ENCODE assay signal across 15 cellular contexts in the genomic region with DNA sequence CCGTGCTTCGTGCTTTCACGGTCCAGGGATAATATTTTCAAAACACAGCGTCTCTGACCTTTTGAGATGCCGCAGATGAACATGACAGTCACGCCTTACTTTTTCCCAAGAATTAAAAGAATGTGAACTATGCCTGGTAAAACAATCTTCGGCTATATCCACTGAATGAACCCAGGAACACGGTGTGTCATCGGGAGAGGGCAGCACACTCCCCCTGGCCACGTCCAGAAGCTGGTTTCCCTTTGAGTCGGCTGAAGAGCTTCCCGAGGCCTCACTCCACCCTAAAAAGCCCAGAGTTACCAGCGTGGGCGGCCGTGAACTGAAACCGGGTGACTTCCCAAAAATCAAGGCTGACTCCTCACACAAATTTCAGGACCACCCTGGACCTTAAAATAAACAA. TPM values are rescaled to one million over a fixed set of nuclear protein-coding genes. Genes with fewer than 3 reads are reported as not detected.
A peak's percentile ranks its signal among the peaks of the same experiment; 100 is the strongest.
DNase-seq lines count a peak whose midpoint lies in the region; ATAC-seq, FAIRE-seq and TF ChIP-seq lines count a peak whose summit lies in the region.
"Had no signal": no experiment of that assay in that cellular context is flagged by ENCODE, and none has a peak within 500 bp of the region (broad histone marks: within the 10 kb centered on the region; RNA-seq: fewer than 3 reads in every experiment).

No MANE protein-coding gene starts in this region.

- H3K9me3 Mint-ChIP-seq in type B pancreatic cell: no peaks in the 10 kb centered on the region
- H3K9me3 Mint-ChIP-seq: activated naive CD4-positive, alpha-beta T cell treated with anti-CD3 and anti-CD28 coated beads, Interleukin-2, amount 50 U/mL, for 72 hours had no signal

- H3K36me3 ChIP-seq in brain microvascular endothelial cell (replicated peaks) (no peaks in the 10 kb centered on the region), lower lobe of right lung (no peaks in the 10 kb centered on the region), tibial artery (no peaks in the 10 kb centered on the region)
- H3K36me3 ChIP-seq: BLaER1 treated with 17β-estradiol and CSF1 and Interleukin-3, amounts not matched to agents 10 nM and 100 nM; transverse colon had no signal

- H3K27ac Mint-ChIP-seq in type B pancreatic cell: no peak overlapping the region
- H3K27ac Mint-ChIP-seq: activated naive CD4-positive, alpha-beta T cell treated with anti-CD3 and anti-CD28 coated beads, Interleukin-2, amount 50 U/mL, for 72 hours had no signal

- H3K4me1 ChIP-seq in lower lobe of right lung (no peaks in the 10 kb centered on the region), tibial artery (no peaks in the 10 kb centered on the region)
- H3K4me1 ChIP-seq: transverse colon had no signal

- H3K27ac ChIP-seq in brain microvascular endothelial cell: no peak overlapping the region
- no peak overlapping the region for H3K27ac ChIP-seq in lower lobe of right lung
- no peak overlapping the region for H3K27ac ChIP-seq in tibial artery
- H3K27ac ChIP-seq: BLaER1 treated with 17β-estradiol and CSF1 and Interleukin-3, amounts not matched to agents 10 nM and 100 nM; skin epidermis; transverse colon had no signal

- intact Hi-C loops in lower lobe of right lung (cut with DNase I): no loop called here
- intact Hi-C loops in tibial artery (cut with DNase I; ENCODE audit: low total_unique reads): no loop called here

- DNase-seq in ACHN (peak; percentile 89), HTR-8/SVneo (ENCODE audit: insufficient read length, low spot score) (peak; percentile 19), brain microvascular endothelial cell (peak; percentile 51), lower lobe of right lung (no peak), tibial artery (no peak), NCI-H69 (lab: John Stamatoyannopoulos, UW) (no peak), type B pancreatic cell (ENCODE audit: extremely low spot score, unreplicated experiment) (no peak), NCI-H446 treated with DMSO at 0.1 percent for 48 hours (lab: John Stamatoyannopoulos, UW) (no peak)
- DNase-seq: effector memory CD4-positive, alpha-beta T cell; NCI-H1930; T-helper 9 cell; transverse colon had no signal

- H3K9me3 ChIP-seq in lower lobe of right lung (no peaks in the 10 kb centered on the region), tibial artery (no peaks in the 10 kb centered on the region)
- H3K9me3 ChIP-seq: BLaER1 treated with 17β-estradiol and CSF1 and Interleukin-3, amounts not matched to agents 10 nM and 100 nM; transverse colon had no signal

- H3K27me3 ChIP-seq in brain microvascular endothelial cell (replicated peaks) (no peaks in the 10 kb centered on the region), lower lobe of right lung (ENCODE audit: low read depth) (no peaks in the 10 kb centered on the region), tibial artery (peaks cover 0 to 8% of the 10 kb centered on the region in 2 donors)

- FAIRE-seq in HTR-8/SVneo (lab: Jason Lieb, UNC): peak; percentile 71

- no peaks in the 10 kb centered on the region for H3K36me3 Mint-ChIP-seq in type B pancreatic cell
- H3K36me3 Mint-ChIP-seq: activated naive CD4-positive, alpha-beta T cell treated with anti-CD3 and anti-CD28 coated beads, Interleukin-2, amount 50 U/mL, for 72 hours had no signal

- peaks cover 11% of the 10 kb centered on the region for H3K27me3 Mint-ChIP-seq in type B pancreatic cell

- H3K4me1 Mint-ChIP-seq in type B pancreatic cell (ENCODE audit: unreplicated experiment): peaks cover 9% of the 10 kb centered on the region

- no peak overlapping the region for H3K4me3 Mint-ChIP-seq in type B pancreatic cell

- peak; percentile 36 to 39 for ATAC-seq in lower lobe of right lung
- ATAC-seq: activated naive CD4-positive, alpha-beta T cell treated with anti-CD3 and anti-CD28 coated beads, Interleukin-2, amount 50 U/mL, for 72 hours had no signal

- H3K4me3 ChIP-seq in brain microvascular endothelial cell (ENCODE audit: low read depth, low read length): peak overlapping the region; percentile 5
- no peak overlapping the region for H3K4me3 ChIP-seq in lower lobe of right lung
- H3K4me3 ChIP-seq in tibial artery: no peak overlapping the region
- H3K4me3 ChIP-seq: BLaER1 treated with 17β-estradiol and CSF1 and Interleukin-3, amounts not matched to agents 10 nM and 100 nM; skin epidermis; transverse colon had no signal

- in situ Hi-C loops in ACHN (cut with HindIII; ENCODE audit: low pct_ligation_motif_present, low pct_unique_long_range_greater_than_20kb, low sequenced_read_pairs) (no loop called here), brain microvascular endothelial cell (cut with HindIII; ENCODE audit: low pct_ligation_motif_present, low sequenced_read_pairs) (loop anchor here (25.0 kb wide), 1 partner anchor 512 kb away; no protein-coding TSS in a partner anchor)

- peak; percentile 41 for TF ChIP-seq CTCF in brain microvascular endothelial cell (IDR thresholded peaks at IDR 0.05; ENCODE audit: low read depth, low read length, missing control alignments)
- TF ChIP-seq CTCF in lower lobe of right lung (IDR thresholded peaks at IDR 0.05): no peak
- no peak for TF ChIP-seq CTCF in tibial artery (IDR thresholded peaks at IDR 0.05)
- no peak for TF ChIP-seq CTCF in type B pancreatic cell (conservative IDR thresholded peaks at IDR 0.05)

RNA-seq across cellular contexts. Expression of a gene that starts 22.9 kb away (rescaled TPM):
- total RNA-seq in lower lobe of right lung: 19.0 TPM
- total RNA-seq in type B pancreatic cell (ENCODE audit: low replicate concordance): 10.0 and 25.7 TPM in 2 replicates
- total RNA-seq: transverse colon had no signal

Comparison
In these comparisons a context has a peak if more than half of its experiments do, and no peak if none do; other contexts are left out.
1. DNase-seq: peak in ACHN (single experiment), HTR-8/SVneo (single experiment) and brain microvascular endothelial cell (single experiment); none in lower lobe of right lung (single experiment), tibial artery (0 of 2), NCI-H69 (single experiment), type B pancreatic cell (single experiment) and NCI-H446 treated with DMSO at 0.1 percent for 48 hours (single experiment).